In the genomic region with DNA sequence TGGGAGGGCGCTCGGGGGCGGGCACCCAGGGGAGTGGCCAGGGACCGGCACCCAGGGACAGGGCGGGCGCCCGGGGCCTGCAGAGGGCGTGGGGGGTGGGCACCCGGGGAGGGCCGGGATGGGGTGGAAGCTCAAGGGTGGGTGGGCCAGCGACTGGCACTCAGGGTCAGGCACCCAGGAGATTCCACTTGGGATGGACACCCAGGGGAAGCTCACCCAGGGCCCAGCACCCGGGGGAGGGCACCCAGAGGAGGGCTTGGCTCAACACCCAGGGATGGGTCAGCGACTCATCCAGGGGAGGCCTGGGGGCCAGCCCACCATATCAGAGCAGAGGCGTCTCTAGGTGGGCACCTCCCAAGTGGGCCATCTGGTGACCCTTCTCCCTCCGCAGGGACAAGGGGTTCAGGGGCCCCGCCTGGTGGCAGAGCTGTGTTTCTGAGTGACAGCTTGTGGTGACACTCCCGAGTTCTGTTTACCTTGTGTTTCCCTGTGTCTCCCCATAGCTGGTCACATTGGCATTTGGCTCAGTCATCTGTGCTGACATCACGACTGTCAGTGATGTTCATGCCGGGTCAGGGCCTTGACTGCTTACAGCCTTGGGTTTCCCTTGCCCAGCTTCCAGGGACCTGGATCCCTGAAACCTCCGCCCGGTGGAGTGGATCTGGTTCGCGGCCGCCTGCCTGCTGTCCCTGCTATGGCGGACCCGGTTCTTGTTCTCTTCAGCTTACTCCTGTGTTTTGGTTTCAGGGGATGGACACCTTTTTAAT, we compare ENCODE assay signal across 8 cellular contexts.
DNase-seq lines count a peak whose midpoint lies in the region; ATAC-seq and TF ChIP-seq lines count a peak whose summit lies in the region.

No MANE protein-coding gene starts in this region.

- H3K4me1 ChIP-seq in ACC112 (ENCODE audit: control insufficient read depth, insufficient read depth, low read length, unreplicated experiment) = peaks cover 3% of the 10 kb centered on the region

- in situ Hi-C loops in GM13977 (cut with MboI; ENCODE audit: low pct_unique_long_range_greater_than_20kb, low sequenced_read_pairs, unreplicated experiment) = no loop called here

- peak overlapping the region; percentile 99 for H3K27ac ChIP-seq in ACC112 (ENCODE audit: low read depth, low read length)

- TF ChIP-seq CTCF in GM13977 (IDR thresholded peaks at IDR 0.05; ENCODE audit: extremely low read depth, insufficient read depth, missing control alignments) = peak; percentile 59

- H3K27me3 ChIP-seq in ACC112 (ENCODE audit: insufficient read depth, low read length) = no peaks in the 10 kb centered on the region

- ATAC-seq in HG02884 (IDR thresholded peaks at IDR 0.05; ENCODE audit: unreplicated experiment) = peak; percentile 13

- peak overlapping the region; percentile 93 for H3K4me3 ChIP-seq in ACC112 (ENCODE audit: low read depth, low read length)

- no peaks in the 10 kb centered on the region for H3K36me3 ChIP-seq in ACC112 (ENCODE audit: insufficient read depth, low read length)

- DNase-seq in GM13977 (ENCODE audit: low spot score) (peak; percentile 72), NCI-H146 treated with DMSO at 0.1 percent for 48 hours (lab: John Stamatoyannopoulos, UW; ENCODE audit: unreplicated experiment) (peak; percentile 29), medulla oblongata (ENCODE audit: extremely low spot score) (peak; percentile 87)
- peak; percentile 61 for DNase-seq in activated CD4-positive, alpha-beta T cell treated with anti-CD3 and anti-CD28 coated beads, Interleukin-2, amount 50 U/mL, for 1 hour
- peak; percentile 48 for DNase-seq in effector CD8-positive, alpha-beta T cell (lab: John Stamatoyannopoulos, UW)
- DNase-seq in stimulated activated CD8-positive, alpha-beta memory T cell treated with anti-CD3 and anti-CD28 coated beads, Interleukin-2, amount 100 ng/mL, for 48 hours (ENCODE audit: low read depth in 2 of 2) = peak; percentile 14 to 33

- H3K79me2 ChIP-seq in ACC112 (ENCODE audit: control insufficient read depth, insufficient read depth, low read length, unreplicated experiment) = no peaks in the 10 kb centered on the region

- no peak overlapping the region for H2AFZ ChIP-seq in ACC112 (ENCODE audit: low read length, unreplicated experiment)

Comparison
In these comparisons a context has a peak if more than half of its experiments do, and no peak if none do; other contexts are left out.
1. Peak in every context shown above with its lines: DNase-seq, ATAC-seq, H3K4me3 ChIP-seq and H3K27ac ChIP-seq.
2. DNase-seq: peak in every context shown above with its lines; median percentile 87 in medulla oblongata; 72 in GM13977; 61 in activated CD4-positive, alpha-beta T cell treated with anti-CD3 and anti-CD28 coated beads, Interleukin-2, amount 50 U/mL, for 1 hour; 48 in effector CD8-positive, alpha-beta T cell; 29 in NCI-H146 treated with DMSO at 0.1 percent for 48 hours; 24 in stimulated activated CD8-positive, alpha-beta memory T cell treated with anti-CD3 and anti-CD28 coated beads, Interleukin-2, amount 100 ng/mL, for 48 hours.